1 cellular context compared by ENCODE assay signal in the genomic region with DNA sequence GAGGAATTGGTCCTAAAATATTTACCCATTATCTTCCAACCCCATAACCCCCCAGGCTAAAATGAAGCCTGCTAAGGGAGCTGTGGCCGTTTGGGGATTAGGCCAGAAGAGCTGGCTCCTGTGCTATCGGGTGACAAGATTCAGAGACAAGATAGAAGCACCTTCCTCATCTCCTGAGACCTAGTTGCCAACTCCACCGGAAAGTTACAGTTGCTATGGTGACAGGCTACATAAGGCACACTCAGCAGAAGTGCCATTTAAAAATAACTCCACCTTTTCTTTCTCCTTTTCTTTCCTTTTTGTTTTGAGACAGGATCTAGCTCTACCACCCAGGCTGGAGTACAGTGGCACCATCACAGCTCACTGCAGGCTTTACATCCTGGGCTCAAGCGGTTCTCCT.
TF ChIP-seq lines count a peak whose summit lies in the region.

No MANE protein-coding gene starts in this region.

TF ChIP-seq in WTC11, 78 proteins besides CTCF, POLR2A, EP300 and RAD21 (continued from another document):
- TF ChIP-seq ZNF396 (CRISPR knock-in tag; IDR thresholded peaks at IDR 0.05; ENCODE audit: borderline replicate concordance), result no peak
- TF ChIP-seq, protein P1, sequence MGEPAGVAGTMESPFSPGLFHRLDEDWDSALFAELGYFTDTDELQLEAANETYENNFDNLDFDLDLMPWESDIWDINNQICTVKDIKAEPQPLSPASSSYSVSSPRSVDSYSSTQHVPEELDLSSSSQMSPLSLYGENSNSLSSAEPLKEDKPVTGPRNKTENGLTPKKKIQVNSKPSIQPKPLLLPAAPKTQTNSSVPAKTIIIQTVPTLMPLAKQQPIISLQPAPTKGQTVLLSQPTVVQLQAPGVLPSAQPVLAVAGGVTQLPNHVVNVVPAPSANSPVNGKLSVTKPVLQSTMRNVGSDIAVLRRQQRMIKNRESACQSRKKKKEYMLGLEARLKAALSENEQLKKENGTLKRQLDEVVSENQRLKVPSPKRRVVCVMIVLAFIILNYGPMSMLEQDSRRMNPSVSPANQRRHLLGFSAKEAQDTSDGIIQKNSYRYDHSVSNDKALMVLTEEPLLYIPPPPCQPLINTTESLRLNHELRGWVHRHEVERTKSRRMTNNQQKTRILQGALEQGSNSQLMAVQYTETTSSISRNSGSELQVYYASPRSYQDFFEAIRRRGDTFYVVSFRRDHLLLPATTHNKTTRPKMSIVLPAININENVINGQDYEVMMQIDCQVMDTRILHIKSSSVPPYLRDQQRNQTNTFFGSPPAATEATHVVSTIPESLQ (CRISPR knock-in tag; IDR thresholded peaks at IDR 0.05), result no peak
TF ChIP-seq in WTC11: peak in this region for 0.
